ENCODE assay signal across 23 cellular contexts in the genomic region with DNA sequence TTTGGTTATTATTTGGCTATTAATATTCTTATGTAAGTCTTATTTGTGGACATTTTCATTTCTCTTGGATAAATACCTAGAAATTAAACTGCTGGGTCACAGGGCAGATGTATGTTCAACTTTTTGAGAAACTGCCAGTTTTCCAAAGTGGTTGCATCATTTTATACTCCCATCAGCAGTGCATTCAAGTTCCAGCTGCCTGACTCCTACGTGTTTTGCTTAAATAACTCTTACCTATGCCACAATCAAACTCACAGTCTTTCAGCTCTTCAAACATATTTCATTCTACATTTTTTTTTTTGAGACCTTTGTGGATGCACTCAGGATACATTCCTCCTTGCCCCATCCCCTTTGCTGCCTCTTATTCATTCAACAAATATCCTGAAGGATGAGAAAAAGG.
A peak's percentile ranks its signal among the peaks of the same experiment; 100 is the strongest.
DNase-seq lines count a peak whose midpoint lies in the region; ATAC-seq and TF ChIP-seq lines count a peak whose summit lies in the region.
"Had no signal": no experiment of that assay in that cellular context is flagged by ENCODE, and none has a peak within 500 bp of the region (broad histone marks: within the 10 kb centered on the region; RNA-seq: fewer than 3 reads in every experiment).

No MANE protein-coding gene starts in this region.

- no peak overlapping the region for H3K4me3 Mint-ChIP-seq in effector memory CD8-positive, alpha-beta T cell
- H3K4me3 Mint-ChIP-seq in nephron = no peak overlapping the region
- H3K4me3 Mint-ChIP-seq: activated naive CD4-positive, alpha-beta T cell treated with anti-CD3 and anti-CD28 coated beads for 36 hours; IgD-negative memory B cell; immature natural killer cell; stimulated activated naive CD8-positive, alpha-beta T cell treated with anti-CD3 and anti-CD28 coated beads, Interleukin-15, Interleukin-2, amounts not matched to agents 100 ng/mL and 50 ng/mL, for 24 hours had no signal

- H3K27ac Mint-ChIP-seq in effector memory CD8-positive, alpha-beta T cell = peak overlapping the region; percentile 20 to 44
- H3K27ac Mint-ChIP-seq in nephron = peak overlapping the region in 2 of 3 experiments; percentile 35 to 44
- H3K27ac Mint-ChIP-seq: activated naive CD4-positive, alpha-beta T cell treated with anti-CD3 and anti-CD28 coated beads for 36 hours; IgD-negative memory B cell; stimulated activated naive CD8-positive, alpha-beta T cell treated with anti-CD3 and anti-CD28 coated beads, Interleukin-15, Interleukin-2, amounts not matched to agents 100 ng/mL and 50 ng/mL, for 24 hours had no signal

- peak; percentile 32 for DNase-seq in EH (ENCODE audit: low read depth)
- DNase-seq in LNCaP clone FGC (ENCODE audit: low read depth) = peak; percentile 34
- DNase-seq in effector memory CD8-positive, alpha-beta T cell = no peak
- DNase-seq in NCI-H2196 treated with DMSO at 0.1 percent for 48 hours (lab: John Stamatoyannopoulos, UW; ENCODE audit: unreplicated experiment) = no peak
- DNase-seq: activated CD4-positive, alpha-beta T cell treated with anti-CD3 and anti-CD28 coated beads for 48 hours; activated naive CD4-positive, alpha-beta T cell treated with anti-CD3 and anti-CD28 coated beads for 36 hours; DMS79; immature natural killer cell; left lung; midbrain; NCI-H1105 treated with DMSO at 0.1 percent for 48 hours; NCI-H2029; NCI-H345; NCI-H748 treated with DMSO at 0.1 percent for 48 hours; right lobe of liver; SK-N-SH had no signal

- no peak overlapping the region for H3K4me3 ChIP-seq in LNCaP clone FGC (ENCODE audit: low read depth, low read length)
- H3K4me3 ChIP-seq: GM12878, hepatocyte, left lung, right lobe of liver had no signal

- no peaks in the 10 kb centered on the region for H3K36me3 Mint-ChIP-seq in effector memory CD8-positive, alpha-beta T cell (ENCODE audit: insufficient read depth)
- H3K36me3 Mint-ChIP-seq in nephron (ENCODE audit: low read depth) = no peaks in the 10 kb centered on the region
- H3K36me3 Mint-ChIP-seq: IgD-negative memory B cell, immature natural killer cell had no signal

- H3K27me3 Mint-ChIP-seq in effector memory CD8-positive, alpha-beta T cell = no peaks in the 10 kb centered on the region
- H3K27me3 Mint-ChIP-seq in nephron (ENCODE audit: low read depth) = no peaks in the 10 kb centered on the region
- H3K27me3 Mint-ChIP-seq: IgD-negative memory B cell; stimulated activated naive CD8-positive, alpha-beta T cell treated with anti-CD3 and anti-CD28 coated beads, Interleukin-15, Interleukin-2, amounts not matched to agents 100 ng/mL and 50 ng/mL, for 24 hours had no signal

- TF ChIP-seq CTCF in LNCaP clone FGC (IDR thresholded peaks at IDR 0.05; ENCODE audit: control insufficient read depth, extremely low read depth, insufficient read depth) = no peak
- no peak for TF ChIP-seq CTCF in nephron (IDR thresholded peaks at IDR 0.05; ENCODE audit: unreplicated experiment in 3 of 3)

- H3K9me3 Mint-ChIP-seq in effector memory CD8-positive, alpha-beta T cell = no peaks in the 10 kb centered on the region
- no peaks in the 10 kb centered on the region for H3K9me3 Mint-ChIP-seq in nephron
- H3K9me3 Mint-ChIP-seq: activated naive CD4-positive, alpha-beta T cell treated with anti-CD3 and anti-CD28 coated beads for 36 hours; IgD-negative memory B cell; immature natural killer cell; stimulated activated naive CD8-positive, alpha-beta T cell treated with anti-CD3 and anti-CD28 coated beads, Interleukin-15, Interleukin-2, amounts not matched to agents 100 ng/mL and 50 ng/mL, for 24 hours had no signal

- H3K4me1 Mint-ChIP-seq in effector memory CD8-positive, alpha-beta T cell (ENCODE audit: low read depth in 2 of 2) = peaks cover 72 to 94% of the 10 kb centered on the region in 2 donors
- H3K4me1 Mint-ChIP-seq in nephron = peaks cover 60% of the 10 kb centered on the region

- no peak for ATAC-seq in effector memory CD8-positive, alpha-beta T cell (replicated peaks)
- ATAC-seq in HG03432 (IDR thresholded peaks at IDR 0.05; ENCODE audit: unreplicated experiment) (no peak), HG02763 (IDR thresholded peaks at IDR 0.05; ENCODE audit: unreplicated experiment) (no peak)
- ATAC-seq: GM12878, left lung had no signal

Comparison
In these comparisons a context has a peak if more than half of its experiments do, and no peak if none do; other contexts are left out.
1. DNase-seq: peak in EH (single experiment) and LNCaP clone FGC (single experiment); none in effector memory CD8-positive, alpha-beta T cell (0 of 3) and NCI-H2196 treated with DMSO at 0.1 percent for 48 hours (single experiment).